ENCODE assay signal across 17 cellular contexts in genomic region chr16:80985611-80986010, GRCh38. TPM values are rescaled to one million over a fixed set of nuclear protein-coding genes. Genes with fewer than 3 reads are reported as not detected.
DNase-seq lines count a peak whose midpoint lies in the region; ATAC-seq, FAIRE-seq and TF ChIP-seq lines count a peak whose summit lies in the region.
"Had no signal": no experiment of that assay in that cellular context is flagged by ENCODE, and none has a peak within 500 bp of the region (broad histone marks: within the 10 kb centered on the region; RNA-seq: fewer than 3 reads in every experiment).

No MANE protein-coding gene starts in this region.

- H3K4me2 ChIP-seq in endothelial cell of umbilical vein (ENCODE audit: insufficient read depth, low read length) = no peak overlapping the region

- TF ChIP-seq POLR2A in endothelial cell of umbilical vein (IDR thresholded peaks at IDR 0.05; ENCODE audit: low read depth, low read length) = no peak

- no peak for ATAC-seq in activated T-cell treated with anti-CD3 and anti-CD28 coated beads, Interleukin-2, amount 50 U/mL, for 72 hours (replicated peaks in 1 of 2)
- no peak for ATAC-seq in stimulated activated effector memory CD8-positive, alpha-beta T cell treated with anti-CD3 and anti-CD28 coated beads, Interleukin-12 subunit alpha, Interleukin-12 subunit beta, amount 100 ng/mL, for 72 hours
- no peak for ATAC-seq in HG02938 (IDR thresholded peaks at IDR 0.05; ENCODE audit: unreplicated experiment)
- ATAC-seq: K562 had no signal

- no peak overlapping the region for H3K9ac ChIP-seq in endothelial cell of umbilical vein (replicated peaks; ENCODE audit: extremely low read depth, insufficient read depth, low read length)

- dilution Hi-C loops in endothelial cell of umbilical vein (cut with MboI; ENCODE audit: extremely low pct_ligation_motif_present, low sequenced_read_pairs) = no loop called here

- H3K4me3 Mint-ChIP-seq in activated T-cell treated with anti-CD3 and anti-CD28 coated beads, Interleukin-2, amount 50 U/mL, for 72 hours = no peak overlapping the region
- H3K4me3 Mint-ChIP-seq in stimulated activated effector memory CD8-positive, alpha-beta T cell treated with anti-CD3 and anti-CD28 coated beads, Interleukin-12 subunit alpha, Interleukin-12 subunit beta, amount 100 ng/mL, for 72 hours = no peak overlapping the region

- POLR2A ChIA-PET in endothelial cell of umbilical vein (lab: Charles Lee) = no interaction called here

- no TSS peak for BruUV-seq in endothelial cell of umbilical vein (replicated peaks; lab: Mats Ljungman, UMichigan)

- peaks cover 30% of the 10 kb centered on the region for H3K4me1 Mint-ChIP-seq in activated T-cell treated with anti-CD3 and anti-CD28 coated beads, Interleukin-2, amount 50 U/mL, for 72 hours (ENCODE audit: low read depth)
- peaks cover 33% of the 10 kb centered on the region for H3K4me1 Mint-ChIP-seq in stimulated activated effector memory CD8-positive, alpha-beta T cell treated with anti-CD3 and anti-CD28 coated beads, Interleukin-12 subunit alpha, Interleukin-12 subunit beta, amount 100 ng/mL, for 72 hours

- no peaks in the 10 kb centered on the region for H3K9me3 ChIP-seq in endothelial cell of umbilical vein (replicated peaks; ENCODE audit: control insufficient read depth, insufficient read depth, low read length)

- FAIRE-seq in endothelial cell of umbilical vein (lab: Jason Lieb, UNC) = no peak
- FAIRE-seq: GM19239, K562 had no signal

- intact Hi-C loops in endothelial cell of umbilical vein (cut with micrococcal nuclease) = loop anchor here (1.0 kb wide), 1 partner anchor 8 kb away; no protein-coding TSS in a partner anchor

- H3K27ac Mint-ChIP-seq in activated T-cell treated with anti-CD3 and anti-CD28 coated beads, Interleukin-2, amount 50 U/mL, for 72 hours = peak overlapping the region; percentile 62
- H3K27ac Mint-ChIP-seq in stimulated activated effector memory CD8-positive, alpha-beta T cell treated with anti-CD3 and anti-CD28 coated beads, Interleukin-12 subunit alpha, Interleukin-12 subunit beta, amount 100 ng/mL, for 72 hours = peak overlapping the region; percentile 16

- H3K9me1 ChIP-seq in endothelial cell of umbilical vein (replicated peaks; ENCODE audit: control insufficient read depth, extremely low read depth, insufficient read depth, low read length) = no peaks in the 10 kb centered on the region

- no peaks in the 10 kb centered on the region for H3K36me3 ChIP-seq in endothelial cell of umbilical vein (ENCODE audit: control insufficient read depth in 2 of 2, extremely low read depth in 1 of 2, insufficient read depth in 2 of 2, low read length in 2 of 2)

- H3K27ac ChIP-seq in VCaP (peak overlapping the region; percentile 63), endothelial cell of umbilical vein (ENCODE audit: insufficient read depth, low read depth, low read length) (no peak overlapping the region)

- peaks cover 0 to 4% of the 10 kb centered on the region in 2 donors for H3K36me3 Mint-ChIP-seq in activated T-cell treated with anti-CD3 and anti-CD28 coated beads, Interleukin-2, amount 50 U/mL, for 72 hours (ENCODE audit: insufficient read depth in 2 of 2)
- peaks cover 53% of the 10 kb centered on the region for H3K36me3 Mint-ChIP-seq in stimulated activated effector memory CD8-positive, alpha-beta T cell treated with anti-CD3 and anti-CD28 coated beads, Interleukin-12 subunit alpha, Interleukin-12 subunit beta, amount 100 ng/mL, for 72 hours

- TF ChIP-seq CTCF in VCaP (conservative IDR thresholded peaks at IDR 0.05) (no peak), endothelial cell of umbilical vein (IDR thresholded peaks at IDR 0.05; ENCODE audit: extremely low read depth in 1 of 2, insufficient read depth in 1 of 2, low read depth in 1 of 2, low read length in 2 of 2) (no peak)

- CTCF ChIA-PET in endothelial cell of umbilical vein (lab: Charles Lee) = interaction anchor here (0.9 to 2.5 kb wide), 10 partner anchors 9 to 61 kb away, joined by 3 to 18 read pairs (median 4); partner anchors contain the start of gene ATMIN

- H3K4me1 ChIP-seq in endothelial cell of umbilical vein (ENCODE audit: control insufficient read depth, extremely low read depth, insufficient read depth, low read length) = peaks cover 12% of the 10 kb centered on the region

- no peaks in the 10 kb centered on the region for H3K9me3 Mint-ChIP-seq in activated T-cell treated with anti-CD3 and anti-CD28 coated beads, Interleukin-2, amount 50 U/mL, for 72 hours
- H3K9me3 Mint-ChIP-seq in stimulated activated effector memory CD8-positive, alpha-beta T cell treated with anti-CD3 and anti-CD28 coated beads, Interleukin-12 subunit alpha, Interleukin-12 subunit beta, amount 100 ng/mL, for 72 hours = no peaks in the 10 kb centered on the region

- H4K20me1 ChIP-seq in endothelial cell of umbilical vein (replicated peaks; ENCODE audit: control insufficient read depth, extremely low read depth, insufficient read depth, low read length) = no peaks in the 10 kb centered on the region

- H3K27me3 ChIP-seq in endothelial cell of umbilical vein (ENCODE audit: control insufficient read depth in 2 of 2, insufficient read depth in 2 of 2, low read length in 2 of 2) = no peaks in the 10 kb centered on the region

- no peak for DNase-seq in activated T-cell treated with anti-CD3 and anti-CD28 coated beads, Interleukin-2, amount 50 U/mL, for 72 hours
- DNase-seq in activated T-cell treated with anti-CD3 and anti-CD28 coated beads for 4 hours (no peak), endothelial cell of umbilical vein (ENCODE audit: low read depth, low spot score) (peak; percentile 61), cortex of kidney (lab: John Stamatoyannopoulos, UW) (no peak), NCI-H2107 treated with DMSO at 0.1 percent for 48 hours (lab: John Stamatoyannopoulos, UW; ENCODE audit: unreplicated experiment) (no peak)
- no peak for DNase-seq in stimulated activated effector memory CD8-positive, alpha-beta T cell treated with anti-CD3 and anti-CD28 coated beads, Interleukin-12 subunit alpha, Interleukin-12 subunit beta, amount 100 ng/mL, for 72 hours (ENCODE audit: low spot score in 2 of 2)
- DNase-seq: HCEC 1CT, MV-4-11, NCI-H1417, NCI-H187 treated with DMSO at 0.1 percent for 48 hours, NCI-H446, RPMI8226, SIG-M5 had no signal

- H3K4me3 ChIP-seq in endothelial cell of umbilical vein (replicated peaks in 1 of 3; ENCODE audit: insufficient read depth in 1 of 3, low read depth in 1 of 3, low read length in 3 of 3) = no peak overlapping the region
- H3K4me3 ChIP-seq: K562 had no signal

- peaks cover 41% of the 10 kb centered on the region for H3K79me2 ChIP-seq in endothelial cell of umbilical vein (ENCODE audit: control insufficient read depth, insufficient read depth, low read length)

- H2AFZ ChIP-seq in endothelial cell of umbilical vein (ENCODE audit: low read depth, low read length) = no peak overlapping the region

- H3K27me3 Mint-ChIP-seq in activated T-cell treated with anti-CD3 and anti-CD28 coated beads, Interleukin-2, amount 50 U/mL, for 72 hours (ENCODE audit: low read depth) = no peaks in the 10 kb centered on the region

TF ChIP-seq in endothelial cell of umbilical vein, 7 proteins besides CTCF, POLR2A, EP300 and RAD21 (continues in another document):
- TF ChIP-seq MYC (IDR thresholded peaks at IDR 0.05; ENCODE audit: low read depth, low read length) (no peak), FOS (IDR thresholded peaks at IDR 0.05; ENCODE audit: borderline replicate concordance, insufficient read depth, low read length) (no peak), GATA2 (IDR thresholded peaks at IDR 0.05; ENCODE audit: insufficient read depth, insufficient read length, low read depth, low read length) (no peak), EZH2 (IDR thresholded peaks at IDR 0.05; ENCODE audit: borderline replicate concordance, low read depth, low read length, severe bottlenecking) (no peak), JUN (IDR thresholded peaks at IDR 0.05; ENCODE audit: borderline replicate concordance, insufficient read depth, insufficient read length, low read depth) (no peak)

RNA-seq across cellular contexts. Expression of gene CMC2, which starts 21.1 kb away (rescaled TPM):
- 100 to 1,000 TPM; 114 to 121 TPM for total RNA-seq in activated T-cell treated with anti-CD3 and anti-CD28 coated beads, Interleukin-2, amount 50 U/mL, for 72 hours
- 96.6 and 97.8 TPM in 2 replicates for total RNA-seq in endothelial cell of umbilical vein
- 121 and 216 TPM in 2 replicates for polyA plus RNA-seq in endothelial cell of umbilical vein
- 137 and 142 TPM in 2 replicates for polyA plus RNA-seq in endothelial cell of umbilical vein (2011; cell fraction: cytosol; rRNA removed)
- polyA plus RNA-seq in endothelial cell of umbilical vein (2011; cell fraction: nucleus; rRNA removed) = 56.7 and 68.7 TPM in 2 replicates
- 131 and 158 TPM in 2 replicates for polyA plus RNA-seq in endothelial cell of umbilical vein (2012)
- 55.9 and 57.2 TPM in 2 replicates for polyA minus RNA-seq in endothelial cell of umbilical vein
- polyA minus RNA-seq in endothelial cell of umbilical vein (2011; cell fraction: cytosol; rRNA and poly(A)+ RNA removed) = 63.2 TPM
- 42.8 and 56.9 TPM in 2 replicates for polyA minus RNA-seq in endothelial cell of umbilical vein (2011; cell fraction: nucleus; rRNA and poly(A)+ RNA removed)

RNA-seq across cellular contexts. Expression of gene CENPN, which starts 21.4 kb away (rescaled TPM):
- total RNA-seq in activated T-cell treated with anti-CD3 and anti-CD28 coated beads, Interleukin-2, amount 50 U/mL, for 72 hours = 10 to 100 TPM; 62.0 to 64.1 TPM
- total RNA-seq in endothelial cell of umbilical vein = 52.4 and 53.4 TPM in 2 replicates
- 15.3 and 17.6 TPM in 2 replicates for polyA plus RNA-seq in endothelial cell of umbilical vein
- 60.9 and 63.6 TPM in 2 replicates for polyA plus RNA-seq in endothelial cell of umbilical vein (2011; cell fraction: cytosol; rRNA removed)
- polyA plus RNA-seq in endothelial cell of umbilical vein (2011; cell fraction: nucleus; rRNA removed) = 43.5 and 45.6 TPM in 2 replicates
- polyA plus RNA-seq in endothelial cell of umbilical vein (2012) = 48.3 and 126 TPM in 2 replicates
- 24.4 and 35.3 TPM in 2 replicates for polyA minus RNA-seq in endothelial cell of umbilical vein
- 113 TPM for polyA minus RNA-seq in endothelial cell of umbilical vein (2011; cell fraction: cytosol; rRNA and poly(A)+ RNA removed)
- 21.2 and 22.7 TPM in 2 replicates for polyA minus RNA-seq in endothelial cell of umbilical vein (2011; cell fraction: nucleus; rRNA and poly(A)+ RNA removed)

RNA-seq across cellular contexts. Expression of gene ATMIN, which starts 50.0 kb away (rescaled TPM):
- total RNA-seq in activated T-cell treated with anti-CD3 and anti-CD28 coated beads, Interleukin-2, amount 50 U/mL, for 72 hours = 10 to 100 TPM; 19.2 to 23.9 TPM
- 22.4 and 25.3 TPM in 2 replicates for total RNA-seq in endothelial cell of umbilical vein
- polyA plus RNA-seq in endothelial cell of umbilical vein = 15.0 and 15.8 TPM in 2 replicates
- 14.2 and 15.8 TPM in 2 replicates for polyA plus RNA-seq in endothelial cell of umbilical vein (2011; cell fraction: cytosol; rRNA removed)
- 14.1 and 17.2 TPM in 2 replicates for polyA plus RNA-seq in endothelial cell of umbilical vein (2011; cell fraction: nucleus; rRNA removed)
- polyA plus RNA-seq in endothelial cell of umbilical vein (2012) = 16.6 and 22.5 TPM in 2 replicates
- 27.0 and 30.2 TPM in 2 replicates for polyA minus RNA-seq in endothelial cell of umbilical vein
- 32.6 TPM for polyA minus RNA-seq in endothelial cell of umbilical vein (2011; cell fraction: cytosol; rRNA and poly(A)+ RNA removed)
- polyA minus RNA-seq in endothelial cell of umbilical vein (2011; cell fraction: nucleus; rRNA and poly(A)+ RNA removed) = 15.1 and 21.4 TPM in 2 replicates
